8 cellular contexts compared by ENCODE assay signal in genomic region chr15:74382004-74382816, GRCh38. TPM values are rescaled to one million over a fixed set of nuclear protein-coding genes. Genes with fewer than 3 reads are reported as not detected.
A peak's percentile ranks its signal among the peaks of the same experiment; 100 is the strongest.
DNase-seq lines count a peak whose midpoint lies in the region; ATAC-seq and TF ChIP-seq lines count a peak whose summit lies in the region.

No MANE protein-coding gene starts in this region.

- H3K79me1 ChIP-seq in mesendoderm (ENCODE audit: low read length), result no peaks in the 10 kb centered on the region

- no peak overlapping the region for H3K9ac ChIP-seq in mesendoderm (ENCODE audit: low read length)

- no peaks in the 10 kb centered on the region for H3K27me3 Mint-ChIP-seq in activated CD8-positive, alpha-beta T cell treated with anti-CD3 and anti-CD28 coated beads for 36 hours
- peaks cover 0 to 12% of the 10 kb centered on the region in 2 donors for H3K27me3 Mint-ChIP-seq in effector memory CD8-positive, alpha-beta T cell

- no peaks in the 10 kb centered on the region for H3K36me3 Mint-ChIP-seq in activated CD8-positive, alpha-beta T cell treated with anti-CD3 and anti-CD28 coated beads for 36 hours (ENCODE audit: low read depth)
- no peaks in the 10 kb centered on the region for H3K36me3 Mint-ChIP-seq in effector memory CD8-positive, alpha-beta T cell (ENCODE audit: insufficient read depth)

- H3K56ac ChIP-seq in mesendoderm (ENCODE audit: low read length), result peak overlapping the region; percentile 15

- H3K4ac ChIP-seq in mesendoderm (ENCODE audit: low read depth, low read length), result no peak overlapping the region

- CTCF ChIA-PET in activated CD8-positive, alpha-beta T cell treated with anti-CD3 and anti-CD28 coated beads for 36 hours (lab: Charles Lee), result interaction anchor here (0.7 to 17.3 kb wide), 31 partner anchors 8 to 406 kb away, joined by 3 to 840 read pairs (median 5); partner anchors contain the start of genes ARID3B, CLK3, SEMA7A and UBL7

- TF ChIP-seq CTCF in activated CD8-positive, alpha-beta T cell treated with anti-CD3 and anti-CD28 coated beads for 36 hours (IDR thresholded peaks at IDR 0.05), result peak; percentile 99

- no peaks in the 10 kb centered on the region for H3K36me3 ChIP-seq in mesendoderm (ENCODE audit: control insufficient read depth, insufficient read depth, low read length)

- intact Hi-C loops in activated CD8-positive, alpha-beta T cell treated with anti-CD3 and anti-CD28 coated beads for 36 hours (cut with micrococcal nuclease), result loop anchor here (1.0 kb wide), 1 partner anchor 56 kb away; no protein-coding TSS in a partner anchor

- H4K8ac ChIP-seq in mesendoderm (ENCODE audit: low read depth, low read length), result no peak overlapping the region

- no peak overlapping the region for H3K27ac ChIP-seq in mesendoderm (ENCODE audit: low read depth, low read length)

- peaks cover 3% of the 10 kb centered on the region for H3K4me1 ChIP-seq in mesendoderm (ENCODE audit: control insufficient read depth, low read depth, low read length)

- H3K23ac ChIP-seq in mesendoderm (ENCODE audit: low read length), result no peak overlapping the region

- no peaks in the 10 kb centered on the region for H3K79me2 ChIP-seq in mesendoderm (ENCODE audit: control insufficient read depth, insufficient read depth, low read length)

- no peak overlapping the region for H3K4me2 ChIP-seq in mesendoderm (ENCODE audit: low read length)

- POLR2A ChIA-PET in activated CD8-positive, alpha-beta T cell treated with anti-CD3 and anti-CD28 coated beads for 36 hours (lab: Charles Lee), result interaction anchor here (0.7 to 6.7 kb wide), 7 partner anchors 20 to 158 kb away, joined by 3 to 141 read pairs (median 3); partner anchors contain the start of genes SEMA7A and UBL7

- H3K18ac ChIP-seq in mesendoderm (ENCODE audit: low read length), result no peak overlapping the region

- no peak overlapping the region for H2BK5ac ChIP-seq in mesendoderm (ENCODE audit: low read length)

- H2AK5ac ChIP-seq in mesendoderm (ENCODE audit: low read length), result no peak overlapping the region

- no peak overlapping the region for H4K5ac ChIP-seq in mesendoderm (ENCODE audit: low read length)

- H3K4me3 Mint-ChIP-seq in activated CD8-positive, alpha-beta T cell treated with anti-CD3 and anti-CD28 coated beads for 36 hours, result no peak overlapping the region
- H3K4me3 Mint-ChIP-seq in effector memory CD8-positive, alpha-beta T cell, result no peak overlapping the region

- no peaks in the 10 kb centered on the region for H3K9me3 Mint-ChIP-seq in activated CD8-positive, alpha-beta T cell treated with anti-CD3 and anti-CD28 coated beads for 36 hours
- H3K9me3 Mint-ChIP-seq in effector memory CD8-positive, alpha-beta T cell, result no peaks in the 10 kb centered on the region

- H3K4me3 ChIP-seq in mesendoderm (ENCODE audit: low read length), result no peak overlapping the region

- peak; percentile 35 for ATAC-seq in HG02970 (IDR thresholded peaks at IDR 0.05; ENCODE audit: low FRiP score, unreplicated experiment)
- ATAC-seq in activated CD8-positive, alpha-beta T cell treated with anti-CD3 and anti-CD28 coated beads for 36 hours, result no peak
- ATAC-seq in effector memory CD8-positive, alpha-beta T cell (replicated peaks), result peak; percentile 61
- no peak for ATAC-seq in GM18907 (IDR thresholded peaks at IDR 0.05; ENCODE audit: unreplicated experiment)

- no CpG with 5 or more reads among the region's 13 CpGs for WGBS in mesendoderm (ENCODE audit: extremely low coverage, insufficient coverage, low lambda C conversion rate)

- H2BK120ac ChIP-seq in mesendoderm (ENCODE audit: low read depth, low read length), result no peak overlapping the region

- H3K4me1 Mint-ChIP-seq in activated CD8-positive, alpha-beta T cell treated with anti-CD3 and anti-CD28 coated beads for 36 hours (ENCODE audit: low read depth), result peaks cover 86% of the 10 kb centered on the region
- peaks cover 21 to 25% of the 10 kb centered on the region in 2 donors for H3K4me1 Mint-ChIP-seq in effector memory CD8-positive, alpha-beta T cell (ENCODE audit: low read depth in 2 of 2)

- no peak overlapping the region for H2BK15ac ChIP-seq in mesendoderm (replicated peaks; ENCODE audit: low read depth)

- DNase-seq in DMS153 (lab: John Stamatoyannopoulos, UW), result peak; percentile 3
- DNase-seq in NCI-H82 treated with DMSO at 0.1 percent for 48 hours (lab: John Stamatoyannopoulos, UW; ENCODE audit: unreplicated experiment), result peak; percentile 17
- DNase-seq in activated CD8-positive, alpha-beta T cell treated with anti-CD3 and anti-CD28 coated beads for 36 hours, result peak; percentile 85
- peak; percentile 69 to 75 (median 71) for DNase-seq in effector memory CD8-positive, alpha-beta T cell
- peak; percentile 88 for DNase-seq in mesendoderm
- DNase-seq in stimulated activated CD8-positive, alpha-beta memory T cell treated with anti-CD3 and anti-CD28 coated beads, Interleukin-4, amount 100 ng/mL, for 24 hours (ENCODE audit: low read depth), result peak; percentile 65

- no peaks in the 10 kb centered on the region for H3K27me3 ChIP-seq in mesendoderm (ENCODE audit: insufficient read depth, low read length, poor library complexity)

- H3K27ac Mint-ChIP-seq in activated CD8-positive, alpha-beta T cell treated with anti-CD3 and anti-CD28 coated beads for 36 hours, result peak overlapping the region; percentile 96
- peak overlapping the region in 1 of 2 donors; percentile 96 for H3K27ac Mint-ChIP-seq in effector memory CD8-positive, alpha-beta T cell

RNA-seq across cellular contexts. Expression of gene CYP11A1, which starts 14.8 kb away (rescaled TPM):
- total RNA-seq in activated CD8-positive, alpha-beta T cell treated with anti-CD3 and anti-CD28 coated beads for 36 hours, result under 1 TPM; 0.29 to 0.31 TPM
- polyA plus RNA-seq in mesendoderm (2013, experiment 1 of 2), result 2.5 TPM
- polyA plus RNA-seq in mesendoderm (2013, experiment 2 of 2), result 2.9 TPM

RNA-seq across cellular contexts. Expression of gene SEMA7A, which starts 51.5 kb away (rescaled TPM):
- total RNA-seq in activated CD8-positive, alpha-beta T cell treated with anti-CD3 and anti-CD28 coated beads for 36 hours, result 10 to 100 TPM; 62.4 TPM
- polyA plus RNA-seq in mesendoderm (2013, experiment 1 of 2), result 9.6 TPM
- 10.6 TPM for polyA plus RNA-seq in mesendoderm (2013, experiment 2 of 2)

Comparison
In these comparisons a context has a peak if more than half of its experiments do, and no peak if none do; other contexts are left out.
1. DNase-seq: peak in every context shown above with its lines; median percentile 88 in mesendoderm; 85 in activated CD8-positive, alpha-beta T cell treated with anti-CD3 and anti-CD28 coated beads for 36 hours; 71 in effector memory CD8-positive, alpha-beta T cell; 65 in stimulated activated CD8-positive, alpha-beta memory T cell treated with anti-CD3 and anti-CD28 coated beads, Interleukin-4, amount 100 ng/mL, for 24 hours; 17 in NCI-H82 treated with DMSO at 0.1 percent for 48 hours; 3 in DMS153.
2. ATAC-seq: peak in HG02970 (single experiment) and effector memory CD8-positive, alpha-beta T cell (single experiment); none in activated CD8-positive, alpha-beta T cell treated with anti-CD3 and anti-CD28 coated beads for 36 hours (single experiment) and GM18907 (single experiment).